Comparison of ENCODE assay signal across 9 cellular contexts in the genomic region with DNA sequence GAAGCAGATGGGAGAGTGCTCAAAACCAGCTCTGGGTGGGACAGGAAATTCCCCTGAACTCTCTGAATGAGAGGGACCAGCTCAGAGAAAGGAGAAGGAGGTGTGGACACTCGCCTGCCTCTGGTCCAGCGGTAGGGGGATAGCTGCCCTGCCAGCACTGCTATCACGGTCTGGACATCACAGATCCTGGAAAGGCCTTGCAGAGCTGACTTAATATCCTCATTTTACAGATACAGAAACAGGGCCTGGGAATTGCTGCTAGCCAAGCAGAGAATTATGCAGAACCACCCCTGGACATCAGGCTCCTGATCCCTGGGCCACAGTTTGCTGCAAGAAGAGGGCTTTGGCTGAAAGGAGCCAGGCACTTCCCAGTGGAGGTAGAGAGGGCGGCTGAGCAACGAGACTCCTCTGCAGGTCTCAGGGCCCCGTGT. TPM values are rescaled to one million over a fixed set of nuclear protein-coding genes. Genes with fewer than 3 reads are reported as not detected.
A peak's percentile ranks its signal among the peaks of the same experiment; 100 is the strongest.
DNase-seq lines count a peak whose midpoint lies in the region; ATAC-seq and TF ChIP-seq lines count a peak whose summit lies in the region.
"Had no signal": no experiment of that assay in that cellular context is flagged by ENCODE, and none has a peak within 500 bp of the region (broad histone marks: within the 10 kb centered on the region; RNA-seq: fewer than 3 reads in every experiment).

No MANE protein-coding gene starts in this region.

- H3K27me3 ChIP-seq in BE2C, result no peaks in the 10 kb centered on the region

- TF ChIP-seq POLR2A in GM19099 (IDR thresholded peaks at IDR 0.05; ENCODE audit: extremely low read depth, insufficient read length, low read depth), result peak; percentile 43

- H3K9me3 Mint-ChIP-seq in activated naive CD8-positive, alpha-beta T cell treated with anti-CD3 and anti-CD28 coated beads, Interleukin-2, amount 10 ng/mL, durations not matched to agents 7 days and 5 days, result peaks cover 5% of the 10 kb centered on the region
- H3K9me3 Mint-ChIP-seq in mesothelial cell of epicardium, result peaks cover under 1% of the 10 kb centered on the region
- H3K9me3 Mint-ChIP-seq in CD14-positive monocyte, result peaks cover 0 to 6% (median 2%) of the 10 kb centered on the region in 7 donors
- H3K9me3 Mint-ChIP-seq: naive B cell had no signal

- H3K36me3 Mint-ChIP-seq in activated naive CD8-positive, alpha-beta T cell treated with anti-CD3 and anti-CD28 coated beads, Interleukin-2, amount 10 ng/mL, durations not matched to agents 7 days and 5 days, result peaks cover 71% of the 10 kb centered on the region
- peaks cover 5% of the 10 kb centered on the region for H3K36me3 Mint-ChIP-seq in mesothelial cell of epicardium
- peaks cover 13 to 16% of the 10 kb centered on the region in 2 donors for H3K36me3 Mint-ChIP-seq in CD14-positive monocyte

- peaks cover 22% of the 10 kb centered on the region for H3K4me1 ChIP-seq in BE2C

- no peaks in the 10 kb centered on the region for H3K36me3 ChIP-seq in BE2C

- DNase-seq in BE2C (peak; percentile 53), mesothelial cell of epicardium (ENCODE audit: low spot score in 2 of 2, unreplicated experiment in 2 of 2) (no peak), NCI-H2107 (lab: John Stamatoyannopoulos, UW) (no peak), SW 1271 (lab: John Stamatoyannopoulos, UW) (no peak), KBM-7 (no peak), CD14-positive monocyte (ENCODE audit: low spot score) (no peak)
- DNase-seq in activated naive CD8-positive, alpha-beta T cell treated with anti-CD3 and anti-CD28 coated beads, Interleukin-2, amount 10 ng/mL, durations not matched to agents 7 days and 5 days, result no peak
- DNase-seq: naive B cell had no signal

- peaks cover 73% of the 10 kb centered on the region for H3K4me1 Mint-ChIP-seq in activated naive CD8-positive, alpha-beta T cell treated with anti-CD3 and anti-CD28 coated beads, Interleukin-2, amount 10 ng/mL, durations not matched to agents 7 days and 5 days
- H3K4me1 Mint-ChIP-seq in mesothelial cell of epicardium (peaks cover 26% of the 10 kb centered on the region), CD14-positive monocyte (peaks cover 20% of the 10 kb centered on the region)

- peak; percentile 35; the same call in 1 of the 2 replicates for TF ChIP-seq CTCF in BE2C (IDR thresholded peaks at IDR 0.05; ENCODE audit: low read depth, low read length)
- no peak for TF ChIP-seq CTCF in mesothelial cell of epicardium (IDR thresholded peaks at IDR 0.05; ENCODE audit: unreplicated experiment)
- TF ChIP-seq CTCF in CD14-positive monocyte (IDR thresholded peaks at IDR 0.05), result no peak

- POLR2A ChIA-PET in activated naive CD8-positive, alpha-beta T cell treated with anti-CD3 and anti-CD28 coated beads, Interleukin-2, amount 10 ng/mL, durations not matched to agents 7 days and 5 days (lab: Charles Lee), result interaction anchor here (0.8 to 9.1 kb wide), 11 partner anchors 10 to 76 kb away, joined by 3 to 117 read pairs (median 4); partner anchors contain the start of gene PHF19

- peak overlapping the region; percentile 93 for H3K4me3 Mint-ChIP-seq in activated naive CD8-positive, alpha-beta T cell treated with anti-CD3 and anti-CD28 coated beads, Interleukin-2, amount 10 ng/mL, durations not matched to agents 7 days and 5 days
- H3K4me3 Mint-ChIP-seq in mesothelial cell of epicardium (no peak overlapping the region), CD14-positive monocyte (no peak overlapping the region)
- H3K4me3 Mint-ChIP-seq: naive B cell had no signal

- H3K9me3 ChIP-seq in BE2C, result no peaks in the 10 kb centered on the region

- peak overlapping the region; percentile 94 for H3K27ac Mint-ChIP-seq in activated naive CD8-positive, alpha-beta T cell treated with anti-CD3 and anti-CD28 coated beads, Interleukin-2, amount 10 ng/mL, durations not matched to agents 7 days and 5 days
- H3K27ac Mint-ChIP-seq in mesothelial cell of epicardium, result peak overlapping the region; percentile 68
- H3K27ac Mint-ChIP-seq in CD14-positive monocyte, result peak overlapping the region in 2 of 7 donors; percentile 5 to 54

- no peak overlapping the region for H3K4me3 ChIP-seq in BE2C (ENCODE audit: low read depth, low read length)

- no peaks in the 10 kb centered on the region for H3K27me3 Mint-ChIP-seq in activated naive CD8-positive, alpha-beta T cell treated with anti-CD3 and anti-CD28 coated beads, Interleukin-2, amount 10 ng/mL, durations not matched to agents 7 days and 5 days
- no peaks in the 10 kb centered on the region for H3K27me3 Mint-ChIP-seq in mesothelial cell of epicardium (ENCODE audit: low read depth)
- no peaks in the 10 kb centered on the region for H3K27me3 Mint-ChIP-seq in CD14-positive monocyte (ENCODE audit: low read depth in 3 of 3)
- H3K27me3 Mint-ChIP-seq: naive B cell had no signal

- intact Hi-C loops in CD14-positive monocyte (cut with micrococcal nuclease), result no loop called here

- in situ Hi-C loops in KBM-7 (cut with MboI; ENCODE audit: low pct_unique_long_range_greater_than_20kb, low sequenced_read_pairs), result no loop called here

- no peak for ATAC-seq in activated naive CD8-positive, alpha-beta T cell treated with anti-CD3 and anti-CD28 coated beads, Interleukin-2, amount 10 ng/mL, durations not matched to agents 7 days and 5 days (ENCODE audit: low read depth)

RNA-seq across cellular contexts. Expression of gene TRAF1, which starts 4.8 kb away (rescaled TPM):
- 2.3 TPM for polyA plus RNA-seq in BE2C (2012; ENCODE audit: insufficient read depth, insufficient read length, low read depth)
- 100 to 1,000 TPM in 1 of 2 experiments, 10 to 100 TPM in 1; 97.1 to 102 TPM for total RNA-seq in activated naive CD8-positive, alpha-beta T cell treated with anti-CD3 and anti-CD28 coated beads, Interleukin-2, amount 10 ng/mL, durations not matched to agents 7 days and 5 days
- total RNA-seq in mesothelial cell of epicardium, result 7.7 to 8.2 TPM (median 8.0 TPM) in 3 replicates
- under 1 TPM; 0.15 to 0.74 TPM for polyA plus RNA-seq in CD14-positive monocyte

RNA-seq across cellular contexts. Expression of gene PHF19, which starts 44.8 kb away (rescaled TPM):
- polyA plus RNA-seq in BE2C (2012; ENCODE audit: insufficient read depth, insufficient read length, low read depth), result 49.6 TPM
- total RNA-seq in activated naive CD8-positive, alpha-beta T cell treated with anti-CD3 and anti-CD28 coated beads, Interleukin-2, amount 10 ng/mL, durations not matched to agents 7 days and 5 days, result 100 to 1,000 TPM; 248 to 253 TPM
- 36.0 to 44.5 TPM (median 41.6 TPM) in 3 replicates for total RNA-seq in mesothelial cell of epicardium
- polyA plus RNA-seq in CD14-positive monocyte, result 10 to 100 TPM; 12.6 to 12.7 TPM

Comparison
In these comparisons a context has a peak if more than half of its experiments do, and no peak if none do; other contexts are left out.
1. RNA of gene TRAF1, which starts 4.8 kb away (total RNA-seq): 97.1 to 102 TPM in activated naive CD8-positive, alpha-beta T cell treated with anti-CD3 and anti-CD28 coated beads, Interleukin-2, amount 10 ng/mL, durations not matched to agents 7 days and 5 days; 7.7 to 8.2 TPM in mesothelial cell of epicardium; every median in the first group is over 10 times any median in the second.